1 cellular context compared by ENCODE assay signal in genomic region chrX:44352739-44353138, GRCh38.
TF ChIP-seq lines count a peak whose summit lies in the region.

No MANE protein-coding gene starts in this region.

TF ChIP-seq in GM23338, 12 proteins besides CTCF, POLR2A, EP300 and RAD21:
- TF ChIP-seq EZH2 (IDR thresholded peaks at IDR 0.05; ENCODE audit: low read depth, unreplicated experiment): no peak
- TF ChIP-seq ETS1 (IDR thresholded peaks at IDR 0.05): no peak
- no peak for TF ChIP-seq NANOG (IDR thresholded peaks at IDR 0.05; ENCODE audit: borderline replicate concordance)
- TF ChIP-seq STAT1 (IDR thresholded peaks at IDR 0.05; ENCODE audit: unreplicated experiment): no peak
- TF ChIP-seq EZH2phosphoT487 (IDR thresholded peaks at IDR 0.05; ENCODE audit: unreplicated experiment): no peak
- no peak for TF ChIP-seq ZNF114 (CRISPR knock-in tag; IDR thresholded peaks at IDR 0.05)
- TF ChIP-seq ZNF462 (CRISPR knock-in tag; IDR thresholded peaks at IDR 0.05): no peak
- no peak for TF ChIP-seq POLR2AphosphoS5 (IDR thresholded peaks at IDR 0.05; ENCODE audit: low read depth)
- TF ChIP-seq REST (IDR thresholded peaks at IDR 0.05; ENCODE audit: unreplicated experiment): no peak
- no peak for TF ChIP-seq ZNF331 (CRISPR knock-in tag; IDR thresholded peaks at IDR 0.05; ENCODE audit: low read depth)
- TF ChIP-seq JUNB (IDR thresholded peaks at IDR 0.05; ENCODE audit: unreplicated experiment): no peak
- TF ChIP-seq CREB1 (CRISPR knock-in tag; IDR thresholded peaks at IDR 0.05; ENCODE audit: low read depth): no peak
